Comparison of ENCODE assay signal across 17 cellular contexts in the genomic region with DNA sequence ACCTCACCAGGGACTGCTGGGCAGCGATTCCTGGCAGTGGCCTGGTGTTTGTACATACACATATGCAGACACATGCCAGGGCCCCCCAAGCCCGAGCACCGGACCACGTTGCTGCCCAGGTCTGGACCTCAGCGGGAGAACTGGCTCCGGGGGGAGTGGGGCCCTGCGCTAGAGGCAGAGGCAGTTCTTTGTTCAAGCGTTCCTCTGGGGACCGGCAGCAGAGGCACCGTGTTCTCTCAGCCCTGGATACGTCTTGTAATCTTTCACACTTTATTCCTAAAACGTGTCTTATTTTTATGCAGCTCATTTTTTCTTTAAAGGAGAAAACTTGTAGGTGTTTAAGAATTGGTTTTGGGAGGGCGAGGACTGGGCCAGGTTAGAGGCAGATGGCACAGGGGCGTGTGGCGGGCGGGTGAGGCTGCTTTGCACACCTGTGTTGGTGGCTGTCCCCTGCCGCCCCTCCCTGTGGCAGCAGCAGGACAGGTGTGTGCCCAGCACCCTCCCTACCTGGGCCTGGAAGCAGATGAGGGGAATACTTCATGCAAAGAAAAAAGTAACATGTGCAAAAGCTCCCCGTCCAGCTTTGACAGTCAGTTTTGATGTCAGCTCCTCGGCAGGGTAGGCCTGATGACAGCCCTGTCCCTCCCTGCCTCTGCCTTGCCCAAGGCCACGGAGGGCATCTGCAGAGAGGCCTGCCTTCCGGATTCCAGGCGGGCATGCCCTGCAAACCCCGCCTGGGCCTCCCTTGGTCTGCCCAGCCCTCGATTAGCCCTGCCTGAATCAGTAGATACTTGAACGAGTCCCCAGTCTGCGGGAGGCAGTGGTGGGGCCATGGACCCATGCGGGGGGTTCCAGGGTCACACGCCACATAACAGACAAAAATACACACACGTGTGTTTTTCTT. TPM values are rescaled to one million over a fixed set of nuclear protein-coding genes. Genes with fewer than 3 reads are reported as not detected.
DNase-seq lines count a peak whose midpoint lies in the region; ATAC-seq and TF ChIP-seq lines count a peak whose summit lies in the region.
"Had no signal": no experiment of that assay in that cellular context is flagged by ENCODE, and none has a peak within 500 bp of the region (broad histone marks: within the 10 kb centered on the region; RNA-seq: fewer than 3 reads in every experiment).

No MANE protein-coding gene starts in this region.

- POLR2A ChIA-PET in PC-9 (lab: Charles Lee; ENCODE audit: unreplicated experiment): no interaction called here

- H3K27me3 ChIP-seq in BLaER1: no peaks in the 10 kb centered on the region
- H3K27me3 ChIP-seq in PC-9 (ENCODE audit: insufficient read depth, low read depth): no peaks in the 10 kb centered on the region
- H3K27me3 ChIP-seq: sigmoid colon, stomach had no signal

- H3K36me3 ChIP-seq in BLaER1 (peaks cover 55% of the 10 kb centered on the region), PC-9 (ENCODE audit: low read depth) (peaks cover 7% of the 10 kb centered on the region; the same call in 1 of the 2 replicates)

- H3K4me3 Mint-ChIP-seq in mesothelial cell of epicardium: no peak overlapping the region
- H3K4me3 Mint-ChIP-seq: activated CD4-positive, alpha-beta memory T cell treated with anti-CD3 and anti-CD28 coated beads, Interleukin-2, amount 10 ng/mL, durations not matched to agents 7 days and 5 days; activated T-cell treated with anti-CD3 and anti-CD28 coated beads, Interleukin-2, amount 50 U/mL, for 4 hours; brain had no signal

- H3K4me1 ChIP-seq in BLaER1: peaks cover 45% of the 10 kb centered on the region
- no peaks in the 10 kb centered on the region for H3K4me1 ChIP-seq in PC-9 (replicated peaks; ENCODE audit: insufficient read depth)
- H3K4me1 ChIP-seq: sigmoid colon had no signal

- ATAC-seq in esophagus mucosa (peak; percentile 55), GM19452 (IDR thresholded peaks at IDR 0.05; ENCODE audit: unreplicated experiment) (no peak)
- ATAC-seq: activated naive CD4-positive, alpha-beta T cell treated with anti-CD3 and anti-CD28 coated beads, Interleukin-2, amount 50 U/mL, for 72 hours; activated T-cell treated with anti-CD3 and anti-CD28 coated beads, Interleukin-2, amount 50 U/mL, for 4 hours had no signal

- H3K27ac Mint-ChIP-seq in mesothelial cell of epicardium: peak overlapping the region; percentile 34
- H3K27ac Mint-ChIP-seq: activated CD4-positive, alpha-beta memory T cell treated with anti-CD3 and anti-CD28 coated beads, Interleukin-2, amount 10 ng/mL, durations not matched to agents 7 days and 5 days had no signal

- peak overlapping the region; percentile 91 for H3K4me2 ChIP-seq in BLaER1
- H3K4me2 ChIP-seq in PC-9: no peak overlapping the region

- H3K9me2 ChIP-seq in PC-9 (ENCODE audit: insufficient read depth): no peaks in the 10 kb centered on the region

- no peaks in the 10 kb centered on the region; the same call in none of the 2 replicates for H3K9me3 ChIP-seq in BLaER1
- H3K9me3 ChIP-seq in PC-9 (ENCODE audit: insufficient read depth, low read depth): no peaks in the 10 kb centered on the region
- H3K9me3 ChIP-seq: sigmoid colon, stomach had no signal

- H3K9me3 Mint-ChIP-seq in mesothelial cell of epicardium: no peaks in the 10 kb centered on the region
- H3K9me3 Mint-ChIP-seq: activated CD4-positive, alpha-beta memory T cell treated with anti-CD3 and anti-CD28 coated beads, Interleukin-2, amount 10 ng/mL, durations not matched to agents 7 days and 5 days; activated naive CD4-positive, alpha-beta T cell treated with anti-CD3 and anti-CD28 coated beads, Interleukin-2, amount 50 U/mL, for 72 hours; activated T-cell treated with anti-CD3 and anti-CD28 coated beads, Interleukin-2, amount 50 U/mL, for 4 hours had no signal

- intact Hi-C loops in PC-9 (cut with micrococcal nuclease; ENCODE audit: unreplicated experiment): no loop called here

- no peaks in the 10 kb centered on the region for H3K27me3 Mint-ChIP-seq in mesothelial cell of epicardium (ENCODE audit: low read depth)
- H3K27me3 Mint-ChIP-seq: activated CD4-positive, alpha-beta memory T cell treated with anti-CD3 and anti-CD28 coated beads, Interleukin-2, amount 10 ng/mL, durations not matched to agents 7 days and 5 days; brain had no signal

- peaks cover 1% of the 10 kb centered on the region for H3K4me1 Mint-ChIP-seq in mesothelial cell of epicardium

- no peak overlapping the region for H2AFZ ChIP-seq in PC-9

- CTCF ChIA-PET in PC-9 (lab: Charles Lee): no interaction called here

- TF ChIP-seq CTCF in PC-9 (conservative IDR thresholded peaks at IDR 0.05) (no peak), mesothelial cell of epicardium (IDR thresholded peaks at IDR 0.05; ENCODE audit: unreplicated experiment) (no peak)

- no peak overlapping the region for H3K4me3 ChIP-seq in BLaER1
- no peak overlapping the region for H3K4me3 ChIP-seq in PC-9
- H3K4me3 ChIP-seq: sigmoid colon, stomach had no signal

- peaks cover 7% of the 10 kb centered on the region for H3K36me3 Mint-ChIP-seq in mesothelial cell of epicardium
- H3K36me3 Mint-ChIP-seq: activated naive CD4-positive, alpha-beta T cell treated with anti-CD3 and anti-CD28 coated beads, Interleukin-2, amount 50 U/mL, for 72 hours had no signal

- H3K79me2 ChIP-seq in PC-9 (ENCODE audit: low read depth): no peaks in the 10 kb centered on the region

- 0 out of 2 replicates have a peak overlapping the region, but pooled peaks have one; percentile 15 for H3K9ac ChIP-seq in BLaER1

- DNase-seq in PC-9: no peak
- no peak for DNase-seq in mesothelial cell of epicardium (ENCODE audit: low spot score in 2 of 2, unreplicated experiment in 2 of 2)
- no peak for DNase-seq in NCI-H1417 (lab: John Stamatoyannopoulos, UW)
- DNase-seq in Ammon's horn (ENCODE audit: low spot score): no peak
- DNase-seq in GM19240 (ENCODE audit: insufficient read length, low spot score): no peak
- DNase-seq: activated CD4-positive, alpha-beta memory T cell treated with anti-CD3 and anti-CD28 coated beads, Interleukin-2, amount 10 ng/mL, durations not matched to agents 7 days and 5 days; activated T-cell treated with anti-CD3 and anti-CD28 coated beads, Interleukin-2, amount 50 U/mL, for 4 hours; NCI-H1417 treated with DMSO at 0.1 percent for 48 hours; NCI-H226; sigmoid colon; stimulated activated CD4-positive, alpha-beta T cell treated with anti-CD3 and anti-CD28 coated beads, Interleukin-1b, Interleukin-23, amount 100 ng/mL, for 48 hours; stomach had no signal

- BruUV-seq in PC-9 (replicated peaks; lab: Mats Ljungman, UMichigan): TSS peak; percentile 30

- H4K20me1 ChIP-seq in BLaER1 (peaks cover 60% of the 10 kb centered on the region), PC-9 (ENCODE audit: insufficient read depth) (0 out of 2 replicates have a peak, but pooled peaks cover 3% of the 10 kb centered on the region)

- H3F3A ChIP-seq in PC-9 (ENCODE audit: insufficient read depth, low read depth): peaks cover 10% of the 10 kb centered on the region; the same call in 1 of the 2 replicates

- H3K27ac ChIP-seq in BLaER1 (peak overlapping the region; percentile 35; the same call in 1 of the 2 replicates), PC-9 (no peak overlapping the region)
- H3K27ac ChIP-seq: sigmoid colon had no signal

RNA-seq across cellular contexts. Expression of a gene that starts 7.0 kb away (rescaled TPM):
- total RNA-seq in PC-9 (2021) (36.4 and 37.0 TPM in 2 replicates), esophagus mucosa (20.5 TPM), mesothelial cell of epicardium (25.5 to 28.2 TPM (median 27.4 TPM) in 3 replicates)

RNA-seq across cellular contexts. Expression of a gene that starts 27.6 kb away (rescaled TPM):
- total RNA-seq in PC-9 (2021) (45.0 and 50.3 TPM in 2 replicates), esophagus mucosa (26.1 TPM), mesothelial cell of epicardium (74.0 to 77.9 TPM (median 75.3 TPM) in 3 replicates)

RNA-seq across cellular contexts. Expression of a gene that starts 27.7 kb away (rescaled TPM):
- total RNA-seq in PC-9 (2021) (50.8 and 70.5 TPM in 2 replicates), esophagus mucosa (12.8 TPM), mesothelial cell of epicardium (88.8 to 104 TPM (median 93.0 TPM) in 3 replicates)
